8 cellular contexts compared by ENCODE assay signal in genomic region chr10:124417846-124418725, GRCh38. TPM values are rescaled to one million over a fixed set of nuclear protein-coding genes. Genes with fewer than 3 reads are reported as not detected.
DNase-seq lines count a peak whose midpoint lies in the region; ATAC-seq, FAIRE-seq and TF ChIP-seq lines count a peak whose summit lies in the region.

No MANE protein-coding gene starts in this region.

- no peaks in the 10 kb centered on the region for H3K36me3 Mint-ChIP-seq in neural crest cell (ENCODE audit: low read depth)

- peak overlapping the region; percentile 57 for H3K27ac ChIP-seq in ACC112 (ENCODE audit: low read depth, low read length)

- DNase-seq in RKO (ENCODE audit: low spot score) (peak; percentile 69), frontal cortex (ENCODE audit: low spot score in 2 of 2) (peak; percentile 47 to 58), neural crest cell (ENCODE audit: low read depth, low spot score) (peak; percentile 45), superior temporal gyrus (ENCODE audit: extremely low spot score) (peak; percentile 54)
- DNase-seq in activated naive CD4-positive, alpha-beta T cell treated with Interleukin-2 at 50 U/mL for 16 hours, result peak; percentile 40

- peaks cover 14% of the 10 kb centered on the region; the same call in 1 of the 2 replicates for H3K27me3 ChIP-seq in ACC112 (ENCODE audit: insufficient read depth, low read length)

- no peak for TF ChIP-seq CTCF in neural crest cell (conservative IDR thresholded peaks at IDR 0.05)

- peak overlapping the region; percentile 85 for H3K4me3 ChIP-seq in ACC112 (ENCODE audit: low read depth, low read length)

- peaks cover 24% of the 10 kb centered on the region for H3K4me1 Mint-ChIP-seq in neural crest cell

- peaks cover 49% of the 10 kb centered on the region for H3K79me2 ChIP-seq in ACC112 (ENCODE audit: control insufficient read depth, insufficient read depth, low read length, unreplicated experiment)

- H2AFZ ChIP-seq in ACC112 (ENCODE audit: low read length, unreplicated experiment), result peak overlapping the region; percentile 70

- H3K27me3 Mint-ChIP-seq in neural crest cell (ENCODE audit: low read depth), result peaks cover 33% of the 10 kb centered on the region

- peak overlapping the region; percentile 92 for H3K4me3 Mint-ChIP-seq in neural crest cell

- peaks cover 25% of the 10 kb centered on the region for H3K4me1 ChIP-seq in ACC112 (ENCODE audit: control insufficient read depth, insufficient read depth, low read length, unreplicated experiment)

- H3K36me3 ChIP-seq in ACC112 (ENCODE audit: insufficient read depth, low read length), result no peaks in the 10 kb centered on the region

- peak overlapping the region; percentile 88 for H3K27ac Mint-ChIP-seq in neural crest cell (ENCODE audit: unreplicated experiment)

- no peaks in the 10 kb centered on the region for H3K9me3 Mint-ChIP-seq in neural crest cell

- ATAC-seq in GM18873 (IDR thresholded peaks at IDR 0.05; ENCODE audit: low FRiP score, unreplicated experiment), result peak; percentile 14
- peak; percentile 22 for ATAC-seq in HG03196 (IDR thresholded peaks at IDR 0.05; ENCODE audit: unreplicated experiment)

- FAIRE-seq in frontal cortex (lab: Jason Lieb, UNC), result no peak

RNA-seq across cellular contexts. Expression of gene OAT, which starts 0.6 kb away (rescaled TPM):
- total RNA-seq in frontal cortex (157 TPM), neural crest cell (42.5 and 46.8 TPM in 2 replicates)

RNA-seq across cellular contexts. Expression of gene NKX1-2, which starts 31.7 kb away (rescaled TPM):
- total RNA-seq in frontal cortex, result under 0.01 TPM
- not detected in 2 replicates for total RNA-seq in neural crest cell

RNA-seq across cellular contexts. Expression of gene LHPP, which starts 43.5 kb away (rescaled TPM):
- 16.3 TPM for total RNA-seq in frontal cortex
- total RNA-seq in neural crest cell, result 8.0 and 8.8 TPM in 2 replicates

Comparison
In these comparisons a context has a peak if more than half of its experiments do, and no peak if none do; other contexts are left out.
1. Peak in every context shown above with its lines: DNase-seq, ATAC-seq, H3K4me3 ChIP-seq and H3K27ac ChIP-seq.